ENCODE assay signal across 12 cellular contexts in genomic region chr3:72582211-72582878, GRCh38.
DNase-seq lines count a peak whose midpoint lies in the region; ATAC-seq and TF ChIP-seq lines count a peak whose summit lies in the region.
"Had no signal": no experiment of that assay in that cellular context is flagged by ENCODE, and none has a peak within 500 bp of the region (broad histone marks: within the 10 kb centered on the region; RNA-seq: fewer than 3 reads in every experiment).

No MANE protein-coding gene starts in this region.

- no peaks in the 10 kb centered on the region for H3K27me3 ChIP-seq in dorsolateral prefrontal cortex
- H3K27me3 ChIP-seq: cardiac muscle cell had no signal

- no peak overlapping the region for H3K4me3 ChIP-seq in dorsolateral prefrontal cortex
- H3K4me3 ChIP-seq: cardiac muscle cell, prostate gland had no signal

- TF ChIP-seq CTCF in GM13976 (IDR thresholded peaks at IDR 0.05; ENCODE audit: borderline replicate concordance, control extremely low read depth, extremely low read depth, insufficient read depth, missing control alignments) (no peak), dorsolateral prefrontal cortex (IDR thresholded peaks at IDR 0.05 in 54 of 56, conservative IDR thresholded peaks at IDR 0.05 in 2 of 56; ENCODE audit: low read depth in 1 of 56, partially characterized antibody in 56 of 56) (no peak)

- intact Hi-C loops in dorsolateral prefrontal cortex (cut with DNase I): no loop called here

- H3K4me3 Mint-ChIP-seq in T-helper 17 cell: no peak overlapping the region

- H3K27ac Mint-ChIP-seq in T-helper 17 cell: no peak overlapping the region

- H3K27me3 Mint-ChIP-seq in T-helper 17 cell: peaks cover 11% of the 10 kb centered on the region

- no peak overlapping the region for H3K27ac ChIP-seq in dorsolateral prefrontal cortex
- H3K27ac ChIP-seq: cardiac muscle cell, prostate gland had no signal

- in situ Hi-C loops in GM13976 (cut with MboI; ENCODE audit: low sequenced_read_pairs, unreplicated experiment): no loop called here

- peaks cover 3% of the 10 kb centered on the region for H3K36me3 Mint-ChIP-seq in T-helper 17 cell (ENCODE audit: low read depth)

- peak; percentile 95 for ATAC-seq in GM19397 (IDR thresholded peaks at IDR 0.05; ENCODE audit: unreplicated experiment)
- peak; percentile 73 for ATAC-seq in HG02970 (IDR thresholded peaks at IDR 0.05; ENCODE audit: low FRiP score, unreplicated experiment)
- peak; percentile 59 for ATAC-seq in T-helper 17 cell

- H3K4me1 Mint-ChIP-seq in T-helper 17 cell: peaks cover 2% of the 10 kb centered on the region

- DNase-seq in GM13976 (ENCODE audit: low spot score) (peak; percentile 73), T-helper 17 cell (no peak), dorsolateral prefrontal cortex (no peak), Ammon's horn (ENCODE audit: low spot score) (no peak)
- no peak for DNase-seq in activated CD8-positive, alpha-beta memory T cell treated with anti-CD3 and anti-CD28 coated beads for 24 hours
- DNase-seq in activated CD4-positive, alpha-beta T cell treated with anti-CD3 and anti-CD28 coated beads, Interleukin-2, amount 50 U/mL, for 48 hours: no peak
- DNase-seq: Caco-2, OCI-M1 had no signal

- H3K9me3 ChIP-seq in T-helper 17 cell (ENCODE audit: control insufficient read depth, low read length, poor library complexity, severe bottlenecking): no peaks in the 10 kb centered on the region
- H3K9me3 ChIP-seq: Caco-2, prostate gland had no signal
